Comparison of ENCODE assay signal across 8 cellular contexts in genomic region chr6:125154184-125155135, GRCh38. TPM values are rescaled to one million over a fixed set of nuclear protein-coding genes. Genes with fewer than 3 reads are reported as not detected.
A peak's percentile ranks its signal among the peaks of the same experiment; 100 is the strongest.
DNase-seq lines count a peak whose midpoint lies in the region; ATAC-seq and TF ChIP-seq lines count a peak whose summit lies in the region.

No MANE protein-coding gene starts in this region.

- no peaks in the 10 kb centered on the region for H3K9me2 ChIP-seq in neural cell (ENCODE audit: insufficient read depth, low read length)

- peak overlapping the region; percentile 28 for H2AFZ ChIP-seq in neural cell (ENCODE audit: low read depth, low read length)

- H3K79me2 ChIP-seq in neural cell (replicated peaks; ENCODE audit: insufficient read depth, low read length), result no peaks in the 10 kb centered on the region

- ATAC-seq in GM21576 (IDR thresholded peaks at IDR 0.05; ENCODE audit: unreplicated experiment) (no peak), HG03460 (IDR thresholded peaks at IDR 0.05; ENCODE audit: unreplicated experiment) (no peak)

- H3K4me3 ChIP-seq in HUES6 (ENCODE audit: low read depth, low read length) (peak overlapping the region; percentile 77), fibroblast of mammary gland (ENCODE audit: control insufficient read depth, low read depth, low read length) (peak overlapping the region; percentile 64), neural cell (ENCODE audit: low read length) (peak overlapping the region; percentile 83)

- no peaks in the 10 kb centered on the region for H4K20me1 ChIP-seq in neural cell (ENCODE audit: insufficient read depth)

- H3K27me3 ChIP-seq in HUES6 (ENCODE audit: control insufficient read depth, insufficient read depth, low read length) (peaks cover 41% of the 10 kb centered on the region), neural cell (ENCODE audit: insufficient read depth, low read depth, low read length) (peaks cover 38% of the 10 kb centered on the region)

- H3K27ac ChIP-seq in HUES6 (ENCODE audit: low read depth, low read length), result no peak overlapping the region
- no peak overlapping the region for H3K27ac ChIP-seq in neural cell (ENCODE audit: low read length)

- peak overlapping the region; percentile 66 for H3K4me2 ChIP-seq in neural cell (ENCODE audit: low read length)

- TF ChIP-seq RAD21 in neural cell (conservative IDR thresholded peaks at IDR 0.05), result no peak

- DNase-seq in ELF-1 (ENCODE audit: low read depth, low spot score) (peak; percentile 58), activated T-cell treated with anti-CD3 and anti-CD28 coated beads for 4 hours (peak; percentile 4), fibroblast of mammary gland (ENCODE audit: low read depth) (peak; percentile 25), CD1c-positive myeloid dendritic cell (ENCODE audit: extremely low spot score) (no peak)

- no peaks in the 10 kb centered on the region for H3K36me3 ChIP-seq in HUES6 (ENCODE audit: control insufficient read depth, insufficient read depth, low read length)
- H3K36me3 ChIP-seq in neural cell (ENCODE audit: insufficient read depth, low read length), result no peaks in the 10 kb centered on the region

- no peak for TF ChIP-seq EP300 in neural cell (conservative IDR thresholded peaks at IDR 0.05; ENCODE audit: poor library complexity, severe bottlenecking)

- H3K9ac ChIP-seq in HUES6 (ENCODE audit: low read length) (peak overlapping the region; percentile 58), neural cell (ENCODE audit: low read length) (peak overlapping the region; percentile 42)

- H3F3A ChIP-seq in neural cell (ENCODE audit: insufficient read depth, low read length, poor library complexity, severe bottlenecking), result no peaks in the 10 kb centered on the region

- H3K9me3 ChIP-seq in HUES6 (ENCODE audit: control insufficient read depth, insufficient read depth, low read depth, low read length), result no peaks in the 10 kb centered on the region
- H3K9me3 ChIP-seq in neural cell (ENCODE audit: low read length), result no peaks in the 10 kb centered on the region

- TF ChIP-seq CTCF in fibroblast of mammary gland (conservative IDR thresholded peaks at IDR 0.05; ENCODE audit: control insufficient read depth, insufficient read depth, low read depth, low read length) (peak; percentile 40), neural cell (IDR thresholded peaks at IDR 0.05; ENCODE audit: poor library complexity, severe bottlenecking) (peak; percentile 47)

- peaks cover 2% of the 10 kb centered on the region for H3K4me1 ChIP-seq in HUES6 (ENCODE audit: control insufficient read depth, insufficient read depth, low read length)

TF ChIP-seq in neural cell, 6 proteins besides CTCF, POLR2A, EP300 and RAD21:
- no peak for TF ChIP-seq POLR2AphosphoS5 (IDR thresholded peaks at IDR 0.05)
- TF ChIP-seq REST (IDR thresholded peaks at IDR 0.05; ENCODE audit: borderline replicate concordance), result no peak
- TF ChIP-seq TAF1 (IDR thresholded peaks at IDR 0.05; ENCODE audit: low read depth), result no peak
- no peak for TF ChIP-seq MXI1 (conservative IDR thresholded peaks at IDR 0.05; ENCODE audit: poor library complexity, severe bottlenecking)

RNA-seq across cellular contexts. Expression of gene TPD52L1, which starts 0.9 kb away (rescaled TPM):
- polyA plus RNA-seq in neural cell, result 8.9 and 9.2 TPM in 2 replicates
- 3.9 and 7.1 TPM in 2 replicates for polyA minus RNA-seq in neural cell
